ENCODE assay signal across 10 cellular contexts in the genomic region with DNA sequence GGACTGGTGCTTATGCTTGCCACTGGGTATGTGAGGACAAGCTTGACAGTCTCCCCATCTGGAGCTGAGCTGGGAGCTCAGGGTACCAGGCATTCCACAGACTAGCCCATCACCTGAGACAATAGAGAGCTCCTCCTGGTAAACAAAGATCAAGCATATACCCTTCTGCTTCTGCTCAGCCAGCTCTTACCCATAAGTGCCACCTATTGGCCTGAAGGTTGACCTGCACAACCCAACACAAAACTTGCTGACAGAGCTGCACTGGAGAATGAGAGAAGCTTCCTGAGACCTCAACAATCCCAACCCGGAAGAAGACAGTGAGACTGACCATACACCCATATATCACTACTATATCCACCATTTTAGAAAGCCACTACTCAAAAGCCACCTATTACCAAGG.
DNase-seq lines count a peak whose midpoint lies in the region; ATAC-seq and TF ChIP-seq lines count a peak whose summit lies in the region.
"Had no signal": no experiment of that assay in that cellular context is flagged by ENCODE, and none has a peak within 500 bp of the region (broad histone marks: within the 10 kb centered on the region; RNA-seq: fewer than 3 reads in every experiment).

No MANE protein-coding gene starts in this region.

- no peaks in the 10 kb centered on the region for H3K36me3 Mint-ChIP-seq in WTC11
- H3K36me3 Mint-ChIP-seq in activated T-cell treated with anti-CD3 and anti-CD28 coated beads, Interleukin-2, amount 50 U/mL, for 24 hours (ENCODE audit: low read depth): no peaks in the 10 kb centered on the region
- H3K36me3 Mint-ChIP-seq in stimulated activated naive B cell treated with anti-CD40 and anti-IgM and Interleukin-4, amounts not matched to agents 10 μg/mL and 1 μg/mL and 100 μg/mL, for 72 hours: no peaks in the 10 kb centered on the region

- no peak overlapping the region for H3K27ac Mint-ChIP-seq in WTC11
- H3K27ac Mint-ChIP-seq in activated T-cell treated with anti-CD3 and anti-CD28 coated beads, Interleukin-2, amount 50 U/mL, for 24 hours: no peak overlapping the region
- H3K27ac Mint-ChIP-seq in stimulated activated naive B cell treated with anti-CD40 and anti-IgM and Interleukin-4, amounts not matched to agents 10 μg/mL and 1 μg/mL and 100 μg/mL, for 72 hours: no peak overlapping the region

- H3K4me3 Mint-ChIP-seq in WTC11: no peak overlapping the region
- H3K4me3 Mint-ChIP-seq in activated T-cell treated with anti-CD3 and anti-CD28 coated beads, Interleukin-2, amount 50 U/mL, for 24 hours: no peak overlapping the region
- H3K4me3 Mint-ChIP-seq in stimulated activated naive B cell treated with anti-CD40 and anti-IgM and Interleukin-4, amounts not matched to agents 10 μg/mL and 1 μg/mL and 100 μg/mL, for 72 hours: no peak overlapping the region

- H3K36me3 ChIP-seq in kidney epithelial cell (ENCODE audit: control insufficient read depth, insufficient read depth, low read length): no peaks in the 10 kb centered on the region

- H3K27me3 Mint-ChIP-seq in WTC11 (ENCODE audit: low read depth): no peaks in the 10 kb centered on the region
- H3K27me3 Mint-ChIP-seq in activated T-cell treated with anti-CD3 and anti-CD28 coated beads, Interleukin-2, amount 50 U/mL, for 24 hours: no peaks in the 10 kb centered on the region
- H3K27me3 Mint-ChIP-seq in stimulated activated naive B cell treated with anti-CD40 and anti-IgM and Interleukin-4, amounts not matched to agents 10 μg/mL and 1 μg/mL and 100 μg/mL, for 72 hours: no peaks in the 10 kb centered on the region

- peaks cover 5% of the 10 kb centered on the region for H3K4me1 Mint-ChIP-seq in WTC11
- H3K4me1 Mint-ChIP-seq in activated T-cell treated with anti-CD3 and anti-CD28 coated beads, Interleukin-2, amount 50 U/mL, for 24 hours (ENCODE audit: low read depth): no peaks in the 10 kb centered on the region
- H3K4me1 Mint-ChIP-seq in stimulated activated naive B cell treated with anti-CD40 and anti-IgM and Interleukin-4, amounts not matched to agents 10 μg/mL and 1 μg/mL and 100 μg/mL, for 72 hours: no peaks in the 10 kb centered on the region

- no peaks in the 10 kb centered on the region for H3K27me3 ChIP-seq in kidney epithelial cell (ENCODE audit: control insufficient read depth, insufficient read depth, low read length)

- CTCF ChIA-PET in WTC11 (lab: Charles Lee): interaction anchor here (0.6 to 2.5 kb wide), 33 partner anchors 9 to 832 kb away, joined by 3 to 23 read pairs (median 3); no protein-coding TSS in a partner anchor

- DNase-seq in GM03348 (ENCODE audit: low spot score): peak; percentile 11
- peak; percentile 29 for DNase-seq in KBM-7
- peak; percentile 45 for DNase-seq in WTC11 (ENCODE audit: low spot score)
- no peak for DNase-seq in kidney epithelial cell (ENCODE audit: low read depth)
- no peak for DNase-seq in activated T-cell treated with anti-CD3 and anti-CD28 coated beads, Interleukin-2, amount 50 U/mL, for 24 hours
- no peak for DNase-seq in stimulated activated naive B cell treated with anti-CD40 and anti-IgM and Interleukin-4, amounts not matched to agents 10 μg/mL and 1 μg/mL and 100 μg/mL, for 72 hours
- no peak for DNase-seq in stimulated activated CD4-positive, alpha-beta T cell treated with anti-CD3 and anti-CD28 coated beads, Interleukin-15, amount 100 ng/mL, for 24 hours
- DNase-seq: stimulated activated CD4-positive, alpha-beta T cell treated with anti-CD3 and anti-CD28 coated beads, Interleukin-2, amount 100 ng/mL, for 24 hours had no signal

- H3K9me3 Mint-ChIP-seq in WTC11: peaks cover 13% of the 10 kb centered on the region
- H3K9me3 Mint-ChIP-seq in activated T-cell treated with anti-CD3 and anti-CD28 coated beads, Interleukin-2, amount 50 U/mL, for 24 hours: peaks cover 11% of the 10 kb centered on the region
- peaks cover 4 to 12% of the 10 kb centered on the region in 2 donors for H3K9me3 Mint-ChIP-seq in stimulated activated naive B cell treated with anti-CD40 and anti-IgM and Interleukin-4, amounts not matched to agents 10 μg/mL and 1 μg/mL and 100 μg/mL, for 72 hours

- in situ Hi-C loops in KBM-7 (cut with MboI; ENCODE audit: low pct_unique_long_range_greater_than_20kb, low sequenced_read_pairs): no loop called here

- H3K4me3 ChIP-seq in kidney epithelial cell (ENCODE audit: low read depth, low read length): no peak overlapping the region
- H3K4me3 ChIP-seq: SK-N-MC had no signal

- TF ChIP-seq CTCF in WTC11 (IDR thresholded peaks at IDR 0.05) (no peak; the same call in 1 of the 2 replicates), kidney epithelial cell (IDR thresholded peaks at IDR 0.05; ENCODE audit: insufficient read depth, low read length, poor library complexity, severe bottlenecking) (peak; percentile 40)

- POLR2A ChIA-PET in WTC11 (lab: Charles Lee): no interaction called here

- ATAC-seq in WTC11 (peak; percentile 98), GM21723 (IDR thresholded peaks at IDR 0.05; ENCODE audit: unreplicated experiment) (no peak)
- ATAC-seq in stimulated activated naive B cell treated with anti-CD40 and anti-IgM and Interleukin-4, amounts not matched to agents 10 μg/mL and 1 μg/mL and 100 μg/mL, for 72 hours (replicated peaks): no peak

TF ChIP-seq in WTC11, 78 proteins besides CTCF, POLR2A, EP300 and RAD21:
- TF ChIP-seq JAZF1 (CRISPR knock-in tag; IDR thresholded peaks at IDR 0.05) (no peak), TP53 (CRISPR knock-in tag; IDR thresholded peaks at IDR 0.05) (no peak), TEAD1 (CRISPR knock-in tag; IDR thresholded peaks at IDR 0.05) (0 out of 2 replicates have a peak, but pooled peaks have one; percentile 19), ELF4 (CRISPR knock-in tag; IDR thresholded peaks at IDR 0.05; ENCODE audit: low read depth) (no peak)
- TF ChIP-seq, protein P1, sequence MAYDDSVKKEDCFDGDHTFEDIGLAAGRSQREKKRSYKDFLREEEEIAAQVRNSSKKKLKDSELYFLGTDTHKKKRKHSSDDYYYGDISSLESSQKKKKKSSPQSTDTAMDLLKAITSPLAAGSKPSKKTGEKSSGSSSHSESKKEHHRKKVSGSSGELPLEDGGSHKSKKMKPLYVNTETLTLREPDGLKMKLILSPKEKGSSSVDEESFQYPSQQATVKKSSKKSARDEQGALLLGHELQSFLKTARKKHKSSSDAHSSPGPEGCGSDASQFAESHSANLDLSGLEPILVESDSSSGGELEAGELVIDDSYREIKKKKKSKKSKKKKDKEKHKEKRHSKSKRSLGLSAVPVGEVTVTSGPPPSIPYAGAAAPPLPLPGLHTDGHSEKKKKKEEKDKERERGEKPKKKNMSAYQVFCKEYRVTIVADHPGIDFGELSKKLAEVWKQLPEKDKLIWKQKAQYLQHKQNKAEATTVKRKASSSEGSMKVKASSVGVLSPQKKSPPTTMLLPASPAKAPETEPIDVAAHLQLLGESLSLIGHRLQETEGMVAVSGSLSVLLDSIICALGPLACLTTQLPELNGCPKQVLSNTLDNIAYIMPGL (CRISPR knock-in tag; IDR thresholded peaks at IDR 0.05): no peak
- TF ChIP-seq, protein P2, sequence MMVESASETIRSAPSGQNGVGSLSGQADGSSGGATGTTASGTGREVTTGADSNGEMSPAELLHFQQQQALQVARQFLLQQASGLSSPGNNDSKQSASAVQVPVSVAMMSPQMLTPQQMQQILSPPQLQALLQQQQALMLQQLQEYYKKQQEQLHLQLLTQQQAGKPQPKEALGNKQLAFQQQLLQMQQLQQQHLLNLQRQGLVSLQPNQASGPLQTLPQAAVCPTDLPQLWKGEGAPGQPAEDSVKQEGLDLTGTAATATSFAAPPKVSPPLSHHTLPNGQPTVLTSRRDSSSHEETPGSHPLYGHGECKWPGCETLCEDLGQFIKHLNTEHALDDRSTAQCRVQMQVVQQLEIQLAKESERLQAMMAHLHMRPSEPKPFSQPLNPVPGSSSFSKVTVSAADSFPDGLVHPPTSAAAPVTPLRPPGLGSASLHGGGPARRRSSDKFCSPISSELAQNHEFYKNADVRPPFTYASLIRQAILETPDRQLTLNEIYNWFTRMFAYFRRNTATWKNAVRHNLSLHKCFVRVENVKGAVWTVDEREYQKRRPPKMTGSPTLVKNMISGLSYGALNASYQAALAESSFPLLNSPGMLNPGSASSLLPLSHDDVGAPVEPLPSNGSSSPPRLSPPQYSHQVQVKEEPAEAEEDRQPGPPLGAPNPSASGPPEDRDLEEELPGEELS (CRISPR knock-in tag; IDR thresholded peaks at IDR 0.05): no peak
- TF ChIP-seq, protein P3, sequence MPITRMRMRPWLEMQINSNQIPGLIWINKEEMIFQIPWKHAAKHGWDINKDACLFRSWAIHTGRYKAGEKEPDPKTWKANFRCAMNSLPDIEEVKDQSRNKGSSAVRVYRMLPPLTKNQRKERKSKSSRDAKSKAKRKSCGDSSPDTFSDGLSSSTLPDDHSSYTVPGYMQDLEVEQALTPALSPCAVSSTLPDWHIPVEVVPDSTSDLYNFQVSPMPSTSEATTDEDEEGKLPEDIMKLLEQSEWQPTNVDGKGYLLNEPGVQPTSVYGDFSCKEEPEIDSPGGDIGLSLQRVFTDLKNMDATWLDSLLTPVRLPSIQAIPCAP (CRISPR knock-in tag; IDR thresholded peaks at IDR 0.05): no peak

Comparison
In these comparisons a context has a peak if more than half of its experiments do, and no peak if none do; other contexts are left out.
1. DNase-seq: peak in GM03348 (single experiment), KBM-7 (single experiment) and WTC11 (single experiment); none in kidney epithelial cell (single experiment), activated T-cell treated with anti-CD3 and anti-CD28 coated beads, Interleukin-2, amount 50 U/mL, for 24 hours (single experiment), stimulated activated naive B cell treated with anti-CD40 and anti-IgM and Interleukin-4, amounts not matched to agents 10 μg/mL and 1 μg/mL and 100 μg/mL, for 72 hours (single experiment) and stimulated activated CD4-positive, alpha-beta T cell treated with anti-CD3 and anti-CD28 coated beads, Interleukin-15, amount 100 ng/mL, for 24 hours (single experiment).